ENCODE assay signal across 11 cellular contexts in genomic region chr2:10722252-10722825, GRCh38. TPM values are rescaled to one million over a fixed set of nuclear protein-coding genes. Genes with fewer than 3 reads are reported as not detected.
A peak's percentile ranks its signal among the peaks of the same experiment; 100 is the strongest.
DNase-seq lines count a peak whose midpoint lies in the region; ATAC-seq and TF ChIP-seq lines count a peak whose summit lies in the region.
"Had no signal": no experiment of that assay in that cellular context is flagged by ENCODE, and none has a peak within 500 bp of the region (broad histone marks: within the 10 kb centered on the region; RNA-seq: fewer than 3 reads in every experiment).

No MANE protein-coding gene starts in this region.

- H3K9me3 ChIP-seq in SK-N-MC (ENCODE audit: low read depth, low read length): no peaks in the 10 kb centered on the region
- H3K9me3 ChIP-seq in iPS-15b (ENCODE audit: control insufficient read depth, insufficient read depth, low read length): no peaks in the 10 kb centered on the region
- H3K9me3 ChIP-seq in skeletal muscle satellite cell (replicated peaks; ENCODE audit: low read length): no peaks in the 10 kb centered on the region

- TF ChIP-seq CTCF in GM23338 (conservative IDR thresholded peaks at IDR 0.05; ENCODE audit: low read depth in 2 of 2): no peak

- ATAC-seq in GM23338 (peak; percentile 12), HG02840 (IDR thresholded peaks at IDR 0.05; ENCODE audit: low FRiP score, unreplicated experiment) (no peak)

- H2AFZ ChIP-seq in GM23338: peak overlapping the region; percentile 95

- H3K4me1 Mint-ChIP-seq in GM23338: peaks cover 10% of the 10 kb centered on the region

- H3K9me2 ChIP-seq in GM23338 (ENCODE audit: insufficient read depth): no peaks in the 10 kb centered on the region

- peak overlapping the region; percentile 89 for H3K4me2 ChIP-seq in GM23338
- H3K4me2 ChIP-seq in skeletal muscle satellite cell (ENCODE audit: low read length): peak overlapping the region; percentile 77

- peak overlapping the region; percentile 72 for H3K4me3 ChIP-seq in GM23338
- peak overlapping the region; percentile 77 for H3K4me3 ChIP-seq in SK-N-MC
- H3K4me3 ChIP-seq in iPS-15b (ENCODE audit: low read depth, low read length): peak overlapping the region; percentile 62
- peak overlapping the region; percentile 54 for H3K4me3 ChIP-seq in skeletal muscle satellite cell (ENCODE audit: low read length)

- H3K9me3 Mint-ChIP-seq in GM23338: 0 out of 3 replicates have a peak, but pooled peaks cover 3% of the 10 kb centered on the region

- peaks cover 68% of the 10 kb centered on the region for H3K27me3 ChIP-seq in GM23338 (ENCODE audit: insufficient read depth)
- peaks cover 57% of the 10 kb centered on the region for H3K27me3 ChIP-seq in iPS-15b (ENCODE audit: control insufficient read depth, insufficient read depth, low read length)
- H3K27me3 ChIP-seq in skeletal muscle satellite cell (ENCODE audit: control insufficient read depth, insufficient read depth, low read length): peaks cover 55% of the 10 kb centered on the region

- no peaks in the 10 kb centered on the region; the same call in 2 of the 3 replicates for H3K36me3 Mint-ChIP-seq in GM23338 (ENCODE audit: low read depth)

- H3K27me3 Mint-ChIP-seq in GM23338 (ENCODE audit: insufficient read depth, low read depth, poor library complexity): peaks cover 44% of the 10 kb centered on the region

- H3K4me3 Mint-ChIP-seq in GM23338: peak overlapping the region; percentile 81

- H3K9ac ChIP-seq in SK-N-MC (ENCODE audit: insufficient read length) (no peak overlapping the region), iPS-15b (ENCODE audit: low read depth, low read length) (no peak overlapping the region), skeletal muscle satellite cell (ENCODE audit: low read depth, low read length) (no peak overlapping the region)

- H3F3A ChIP-seq in GM23338 (replicated peaks; ENCODE audit: low read depth): 0 out of 2 replicates have a peak, but pooled peaks cover 9% of the 10 kb centered on the region

- H4K20me1 ChIP-seq in GM23338 (replicated peaks; ENCODE audit: insufficient read depth): no peaks in the 10 kb centered on the region; the same call in 1 of the 2 replicates

- no peak overlapping the region for H3K27ac ChIP-seq in GM23338 (ENCODE audit: low read depth)
- H3K27ac ChIP-seq in SK-N-MC: no peak overlapping the region

- no peaks in the 10 kb centered on the region for H3K79me2 ChIP-seq in GM23338 (replicated peaks; ENCODE audit: insufficient read depth)

- H3K36me3 ChIP-seq in GM23338 (ENCODE audit: insufficient read depth) (no peaks in the 10 kb centered on the region), SK-N-MC (ENCODE audit: insufficient read depth, low read length) (no peaks in the 10 kb centered on the region), iPS-15b (ENCODE audit: control insufficient read depth, insufficient read depth, low read length) (no peaks in the 10 kb centered on the region), skeletal muscle satellite cell (ENCODE audit: insufficient read depth, low read length) (no peaks in the 10 kb centered on the region)

- DNase-seq in GM23338 (ENCODE audit: low spot score) (no peak), SK-N-MC (ENCODE audit: low read depth, low spot score) (no peak), kidney tubule cell (ENCODE audit: low spot score) (no peak), ecto neural progenitor cell (ENCODE audit: low spot score) (no peak)
- DNase-seq: effector CD4-positive, alpha-beta T cell; KBM-7; OCI-M1 had no signal

- peaks cover 8% of the 10 kb centered on the region for H3K4me1 ChIP-seq in GM23338 (ENCODE audit: insufficient read depth)
- no peaks in the 10 kb centered on the region for H3K4me1 ChIP-seq in iPS-15b (ENCODE audit: control insufficient read depth, insufficient read depth, low read length)
- H3K4me1 ChIP-seq in skeletal muscle satellite cell (ENCODE audit: control insufficient read depth, insufficient read depth, low read length): peaks cover 16% of the 10 kb centered on the region

- H3K27ac Mint-ChIP-seq in GM23338: no peak overlapping the region

TF ChIP-seq in GM23338, 12 proteins besides CTCF, POLR2A, EP300 and RAD21:
- peak; percentile 21 for TF ChIP-seq EZH2 (IDR thresholded peaks at IDR 0.05; ENCODE audit: low read depth, unreplicated experiment)
- TF ChIP-seq CREB1 (CRISPR knock-in tag; IDR thresholded peaks at IDR 0.05; ENCODE audit: low read depth): no peak

RNA-seq across cellular contexts. Expression of gene ATP6V1C2, which starts 0.9 kb away (rescaled TPM):
- 0.14 and 0.35 TPM in 2 replicates for total RNA-seq in GM23338 (2014; rRNA removed; shearing (Covaris generic))
- polyA plus RNA-seq in GM23338 (2016; fragmentation: Nextera tagmentation; extraction: Ambion mirVana): 1.5 and 2.1 TPM in 2 replicates
- not detected in 2 replicates for total RNA-seq in skeletal muscle satellite cell (2012; rRNA removed)
- total RNA-seq: mononuclear cell had no signal

RNA-seq across cellular contexts. Expression of gene NOL10, which starts 32.6 kb away (rescaled TPM):
- total RNA-seq in GM23338 (2014; rRNA removed; shearing (Covaris generic)): 41.2 and 48.8 TPM in 2 replicates
- 19.5 and 30.6 TPM in 2 replicates for polyA plus RNA-seq in GM23338 (2016; fragmentation: Nextera tagmentation; extraction: Ambion mirVana)
- total RNA-seq in skeletal muscle satellite cell (2012; rRNA removed): 45.9 TPM in 2 replicates
